16 cellular contexts compared by ENCODE assay signal in the genomic region with DNA sequence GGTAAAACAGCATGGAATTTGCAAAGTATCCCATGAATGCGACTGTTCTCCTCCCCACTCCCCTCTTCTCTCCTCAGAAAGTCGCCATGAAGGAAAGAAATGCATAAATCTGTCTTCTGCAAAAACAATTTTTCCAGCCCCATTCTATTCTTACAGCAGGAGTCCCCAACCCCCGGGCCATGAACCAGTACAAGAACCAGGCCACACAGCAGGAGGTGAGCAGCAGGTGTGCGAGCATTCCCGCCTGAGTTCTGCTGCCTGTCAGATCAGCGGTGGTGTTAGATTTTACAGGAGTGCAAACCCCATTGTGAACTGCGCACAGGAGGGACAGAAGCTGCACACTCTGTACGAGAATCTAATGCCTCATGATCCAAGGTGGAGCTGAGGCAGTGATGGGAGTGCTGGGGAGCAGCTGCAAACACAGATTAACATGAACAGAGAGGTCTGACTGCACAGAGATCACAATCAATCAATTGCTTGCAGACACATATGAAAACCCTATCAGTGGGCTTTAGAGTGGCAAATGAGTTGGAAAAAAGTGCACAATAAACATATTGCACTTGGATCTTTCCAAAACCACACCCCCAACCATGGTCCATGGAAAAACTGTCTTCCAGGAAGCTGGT.
"Had no signal": no experiment of that assay in that cellular context is flagged by ENCODE, and none has a peak within 500 bp of the region (broad histone marks: within the 10 kb centered on the region; RNA-seq: fewer than 3 reads in every experiment).

No MANE protein-coding gene starts in this region.

- H3K36me3 Mint-ChIP-seq: naive B cell had no signal

- DNase-seq: effector memory CD4-positive, alpha-beta T cell; heart left ventricle; hippocampal formation; left colon; left ventricle myocardium superior; mesendoderm; naive B cell; sigmoid colon; stimulated activated CD4-positive, alpha-beta T cell treated with anti-CD3 and anti-CD28 coated beads, Interleukin-12 subunit alpha, Interleukin-12 subunit beta, amount 100 ng/mL, for 4 hours; stimulated activated CD4-positive, alpha-beta T cell treated with anti-CD3 and anti-CD28 coated beads, Interleukin-2, amount 100 ng/mL, for 48 hours; stimulated activated naive CD4-positive, alpha-beta T cell treated with Interleukin-2 at 50 U/mL for 16 hours; trophoblast cell had no signal

- H3K4me1 ChIP-seq: heart left ventricle, psoas muscle, sigmoid colon had no signal

- H3K4me3 ChIP-seq: heart left ventricle, lung, psoas muscle, sigmoid colon, skin epidermis had no signal

- H3K27ac ChIP-seq: heart left ventricle, psoas muscle, sigmoid colon, skin epidermis had no signal

- H3K9me3 ChIP-seq: heart left ventricle, psoas muscle, sigmoid colon had no signal

- H3K27me3 ChIP-seq: sigmoid colon had no signal

- H3K27me3 Mint-ChIP-seq: naive B cell had no signal

- ATAC-seq: heart left ventricle, left colon, left ventricle myocardium superior, psoas muscle had no signal

- H3K4me3 Mint-ChIP-seq: nephron had no signal

- H3K27ac Mint-ChIP-seq: naive B cell, nephron had no signal

- H3K36me3 ChIP-seq: heart left ventricle, sigmoid colon had no signal

- H3K4me1 Mint-ChIP-seq: naive B cell had no signal
